21 cellular contexts compared by ENCODE assay signal in the genomic region with DNA sequence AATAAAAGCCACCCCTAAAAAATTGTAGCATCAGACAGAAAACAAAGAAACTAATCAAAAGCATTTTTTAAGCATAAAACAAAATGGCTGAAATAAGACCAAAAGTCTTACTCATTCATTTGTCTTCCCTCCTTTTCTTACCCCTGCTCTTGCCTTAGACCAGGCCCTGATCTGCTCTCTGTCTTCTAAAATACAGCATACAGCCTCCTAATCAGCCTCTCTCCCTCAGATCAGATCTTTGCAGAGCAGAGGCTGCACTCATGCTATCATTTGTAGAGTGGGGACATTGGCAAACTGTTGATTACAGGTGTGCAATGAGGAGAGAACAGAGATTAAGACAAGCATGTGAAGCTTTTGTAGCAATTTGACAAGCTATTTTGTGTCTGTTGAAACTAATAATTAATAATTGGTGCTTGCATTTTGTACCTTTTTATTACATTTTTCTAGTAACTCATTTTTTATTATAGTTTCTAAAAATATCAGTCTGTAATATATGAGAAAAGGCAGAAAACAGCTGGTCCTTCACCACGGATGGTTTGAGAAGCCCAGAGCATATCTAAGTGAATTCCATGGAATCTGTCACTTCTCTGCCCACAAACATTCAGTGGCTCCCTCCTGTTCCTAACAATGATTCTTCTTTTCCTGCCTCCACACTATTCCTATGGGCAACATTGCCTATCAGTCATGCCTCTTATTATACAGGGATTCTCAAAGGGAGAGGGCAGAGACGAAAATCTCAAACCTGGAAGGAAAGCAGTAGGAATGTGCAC.
A peak's percentile ranks its signal among the peaks of the same experiment; 100 is the strongest.
DNase-seq lines count a peak whose midpoint lies in the region; ATAC-seq and TF ChIP-seq lines count a peak whose summit lies in the region.
"Had no signal": no experiment of that assay in that cellular context is flagged by ENCODE, and none has a peak within 500 bp of the region (broad histone marks: within the 10 kb centered on the region; RNA-seq: fewer than 3 reads in every experiment).

No MANE protein-coding gene starts in this region.

- ATAC-seq in HG02678 (IDR thresholded peaks at IDR 0.05; ENCODE audit: unreplicated experiment) (no peak), GM21515 (IDR thresholded peaks at IDR 0.05; ENCODE audit: unreplicated experiment) (no peak)

- TF ChIP-seq CTCF in osteocyte (IDR thresholded peaks at IDR 0.05): no peak

- no peak overlapping the region for H3K4me3 Mint-ChIP-seq in osteocyte (ENCODE audit: unreplicated experiment)

- no peaks in the 10 kb centered on the region for H3K9me3 Mint-ChIP-seq in osteocyte (ENCODE audit: unreplicated experiment)

- DNase-seq in NCI-H748 (lab: John Stamatoyannopoulos, UW; ENCODE audit: unreplicated experiment): peak; percentile 11
- DNase-seq in NCI-H748 treated with DMSO at 0.1 percent for 48 hours (lab: John Stamatoyannopoulos, UW): no peak
- peak; percentile 7 for DNase-seq in NCI-H69 (lab: John Stamatoyannopoulos, UW)
- DNase-seq in foreskin melanocyte: peak; percentile 16
- peak; percentile 4 for DNase-seq in skeletal muscle cell (ENCODE audit: low read depth)
- DNase-seq in osteocyte (ENCODE audit: extremely low spot score, unreplicated experiment): no peak
- DNase-seq: 8988T; BE2C; Calu3; CD4-positive, alpha-beta memory T cell; H7; Karpas-422; NCI-H1417 treated with DMSO at 0.1 percent for 48 hours; NCI-H2029; NCI-H2171 treated with DMSO at 0.1 percent for 48 hours; NCI-H446 treated with DMSO at 0.1 percent for 48 hours; NCI-H82; Right ventricle myocardium superior had no signal

- no peaks in the 10 kb centered on the region for H3K36me3 Mint-ChIP-seq in osteocyte (ENCODE audit: unreplicated experiment)
- H3K36me3 Mint-ChIP-seq: CD4-positive, alpha-beta memory T cell had no signal

- H3K27me3 Mint-ChIP-seq in osteocyte (ENCODE audit: unreplicated experiment): peaks cover 6% of the 10 kb centered on the region
- H3K27me3 Mint-ChIP-seq: CD4-positive, alpha-beta memory T cell had no signal

- H3K4me1 Mint-ChIP-seq in osteocyte (ENCODE audit: unreplicated experiment): no peaks in the 10 kb centered on the region

- H3K4me3 ChIP-seq in skeletal muscle cell (ENCODE audit: low read depth, low read length): no peak overlapping the region
- H3K4me3 ChIP-seq: SK-N-MC had no signal

- H3K27ac Mint-ChIP-seq in osteocyte (ENCODE audit: unreplicated experiment): no peak overlapping the region
- H3K27ac Mint-ChIP-seq: CD4-positive, alpha-beta memory T cell had no signal

Comparison
In these comparisons a context has a peak if more than half of its experiments do, and no peak if none do; other contexts are left out.
1. DNase-seq: peak in NCI-H748 (single experiment), NCI-H69 (single experiment), foreskin melanocyte (single experiment) and skeletal muscle cell (single experiment); none in NCI-H748 treated with DMSO at 0.1 percent for 48 hours (single experiment) and osteocyte (single experiment).